Comparison of ENCODE assay signal across 20 cellular contexts in the genomic region with DNA sequence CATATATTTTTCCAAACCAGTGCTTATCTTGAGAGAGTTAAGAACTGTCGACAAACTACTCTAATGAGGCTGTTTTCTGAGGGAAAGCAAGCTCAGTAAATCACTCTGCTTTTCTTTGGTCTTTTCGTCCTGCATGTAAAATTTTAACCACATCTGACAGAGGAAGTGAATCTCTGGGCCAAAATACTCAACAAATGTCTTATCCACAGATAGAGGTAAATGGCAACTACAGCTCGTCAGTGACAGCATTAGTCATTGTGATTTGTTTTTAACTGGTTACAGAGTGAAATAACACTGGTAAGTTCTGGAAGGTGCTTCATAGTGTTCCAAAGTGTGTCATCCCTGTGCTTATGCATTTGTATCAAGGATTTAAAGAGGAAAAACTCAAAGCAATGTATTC.
"Had no signal": no experiment of that assay in that cellular context is flagged by ENCODE, and none has a peak within 500 bp of the region (broad histone marks: within the 10 kb centered on the region; RNA-seq: fewer than 3 reads in every experiment).

No MANE protein-coding gene starts in this region.

- H3K4me1 ChIP-seq: breast epithelium, lower lobe of right lung, parathyroid adenoma, tibial nerve, uterus had no signal

- H3K79me2 ChIP-seq: parathyroid adenoma had no signal

- H3K9me3 ChIP-seq: breast epithelium, heart left ventricle, lower lobe of right lung, neutrophil, tibial nerve, uterus had no signal

- H3K9ac ChIP-seq: parathyroid adenoma had no signal

- H2AFZ ChIP-seq: parathyroid adenoma had no signal

- H3K27ac ChIP-seq: breast epithelium, heart left ventricle, lower lobe of right lung, neutrophil, parathyroid adenoma, tibial nerve, uterus had no signal

- H3K36me3 ChIP-seq: breast epithelium, heart left ventricle, lower lobe of right lung, neutrophil, tibial nerve, uterus had no signal

- H3K27me3 ChIP-seq: breast epithelium, heart left ventricle, neutrophil, tibial nerve, uterus had no signal

- ATAC-seq: heart left ventricle; left colon; lower lobe of right lung; naive thymus-derived CD4-positive, alpha-beta T cell; T-helper 17 cell; WTC11 had no signal

- H3K4me3 ChIP-seq: breast epithelium, heart left ventricle, lower lobe of right lung, tibial nerve, uterus had no signal

- DNase-seq: activated CD4-positive, alpha-beta T cell treated with anti-CD3 and anti-CD28 coated beads, Interleukin-2, amount 10 ng/mL, durations not matched to agents 7 days and 5 days; activated naive CD4-positive, alpha-beta T cell; activated naive CD8-positive, alpha-beta T cell treated with anti-CD3 and anti-CD28 coated beads, Interleukin-2, amount 10 ng/mL, durations not matched to agents 7 days and 5 days; anterior cingulate cortex; effector memory CD4-positive, alpha-beta T cell; heart left ventricle; left colon; lower lobe of right lung; naive thymus-derived CD4-positive, alpha-beta T cell; retina; stimulated activated CD4-positive, alpha-beta T cell treated with anti-CD3 and anti-CD28 coated beads, Interleukin-15, amount 100 ng/mL, for 24 hours; stimulated activated CD4-positive, alpha-beta T cell treated with anti-CD3 and anti-CD28 coated beads, Interleukin-4, amount 100 ng/mL, for 24 hours; stimulated activated naive CD4-positive, alpha-beta T cell; T-helper 17 cell; uterus had no signal
